Comparison of ENCODE assay signal across 8 cellular contexts in the genomic region with DNA sequence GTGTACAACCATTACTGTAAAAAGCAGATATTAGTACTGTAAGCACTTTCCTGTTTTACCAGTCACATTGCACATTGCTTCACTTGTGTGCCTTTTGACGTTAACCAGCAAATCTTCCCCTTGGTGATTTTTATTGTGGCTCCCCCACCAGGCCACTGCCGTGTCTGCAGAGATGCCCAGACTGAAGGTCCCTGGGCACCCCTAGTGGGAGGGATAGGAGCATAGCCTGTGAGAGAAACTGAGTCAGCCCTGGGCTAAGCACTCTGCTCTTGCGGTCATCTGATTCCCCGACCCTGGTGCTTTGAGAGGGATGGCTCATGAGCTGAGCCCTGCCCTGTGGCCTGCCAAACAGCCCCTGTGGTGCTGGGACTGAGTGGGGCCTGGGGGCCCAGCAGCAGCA.
DNase-seq lines count a peak whose midpoint lies in the region; ATAC-seq and TF ChIP-seq lines count a peak whose summit lies in the region.

No MANE protein-coding gene starts in this region.

- peak; percentile 87 for TF ChIP-seq CTCF in CD4-positive, alpha-beta T cell (IDR thresholded peaks at IDR 0.05)
- TF ChIP-seq CTCF in fibroblast of the aortic adventitia (IDR thresholded peaks at IDR 0.05; ENCODE audit: insufficient read depth, low read length) (peak; percentile 15), omental fat pad (IDR thresholded peaks at IDR 0.05) (no peak)

- intact Hi-C loops in CD4-positive, alpha-beta T cell (cut with DNase I, micrococcal nuclease), result loop anchor here (1.0 to 5.0 kb wide), 4 partner anchors 36 to 105 kb away; a partner anchor contains a TSS

- ATAC-seq in CD4-positive, alpha-beta T cell (ENCODE audit: poor library complexity), result peak; percentile 94
- peak; percentile 73 for ATAC-seq in activated CD8-positive, alpha-beta memory T cell treated with anti-CD3 and anti-CD28 coated beads, Interleukin-2, amount 10 ng/mL, durations not matched to agents 7 days and 5 days
- ATAC-seq in omental fat pad (ENCODE audit: low FRiP score), result no peak
- ATAC-seq in GM19328 (IDR thresholded peaks at IDR 0.05; ENCODE audit: unreplicated experiment), result no peak
- no peak for ATAC-seq in GM21367 (IDR thresholded peaks at IDR 0.05; ENCODE audit: unreplicated experiment)

- peaks cover 63% of the 10 kb centered on the region for H3K4me1 Mint-ChIP-seq in CD4-positive, alpha-beta T cell (ENCODE audit: low read depth)
- peaks cover 52% of the 10 kb centered on the region for H3K4me1 Mint-ChIP-seq in activated CD8-positive, alpha-beta memory T cell treated with anti-CD3 and anti-CD28 coated beads, Interleukin-2, amount 10 ng/mL, durations not matched to agents 7 days and 5 days

- peak overlapping the region; percentile 61 for H3K27ac Mint-ChIP-seq in CD4-positive, alpha-beta T cell
- H3K27ac Mint-ChIP-seq in activated CD8-positive, alpha-beta memory T cell treated with anti-CD3 and anti-CD28 coated beads, Interleukin-2, amount 10 ng/mL, durations not matched to agents 7 days and 5 days, result no peak overlapping the region

- H3K4me3 ChIP-seq in fibroblast of the aortic adventitia (ENCODE audit: low read depth, low read length), result no peak overlapping the region

- H3K27me3 Mint-ChIP-seq in CD4-positive, alpha-beta T cell, result no peaks in the 10 kb centered on the region
- H3K27me3 Mint-ChIP-seq in activated CD8-positive, alpha-beta memory T cell treated with anti-CD3 and anti-CD28 coated beads, Interleukin-2, amount 10 ng/mL, durations not matched to agents 7 days and 5 days, result no peaks in the 10 kb centered on the region

- POLR2A ChIA-PET in CD4-positive, alpha-beta T cell (lab: Charles Lee), result no interaction called here

- H3K4me3 Mint-ChIP-seq in CD4-positive, alpha-beta T cell, result no peak overlapping the region
- no peak overlapping the region for H3K4me3 Mint-ChIP-seq in activated CD8-positive, alpha-beta memory T cell treated with anti-CD3 and anti-CD28 coated beads, Interleukin-2, amount 10 ng/mL, durations not matched to agents 7 days and 5 days

- H3K9me3 Mint-ChIP-seq in CD4-positive, alpha-beta T cell, result no peaks in the 10 kb centered on the region
- no peaks in the 10 kb centered on the region for H3K9me3 Mint-ChIP-seq in activated CD8-positive, alpha-beta memory T cell treated with anti-CD3 and anti-CD28 coated beads, Interleukin-2, amount 10 ng/mL, durations not matched to agents 7 days and 5 days (ENCODE audit: low read depth)

- DNase-seq in CD4-positive, alpha-beta T cell, result peak; percentile 36 to 64 (median 53)
- peak; percentile 13 for DNase-seq in LHCN-M2 (ENCODE audit: low read depth)
- peak; percentile 64 for DNase-seq in activated CD8-positive, alpha-beta memory T cell treated with anti-CD3 and anti-CD28 coated beads, Interleukin-2, amount 10 ng/mL, durations not matched to agents 7 days and 5 days
- no peak for DNase-seq in fibroblast of the aortic adventitia (ENCODE audit: low read depth)
- peak; percentile 16 to 21 for DNase-seq in stimulated activated CD4-positive, alpha-beta T cell treated with anti-CD3 and anti-CD28 coated beads, Interleukin-15, amount 100 ng/mL, for 48 hours (ENCODE audit: low read depth in 2 of 2)
- DNase-seq in omental fat pad (ENCODE audit: low spot score), result no peak

- H3K36me3 Mint-ChIP-seq in CD4-positive, alpha-beta T cell (ENCODE audit: low read depth), result peaks cover 45% of the 10 kb centered on the region
- H3K36me3 Mint-ChIP-seq in activated CD8-positive, alpha-beta memory T cell treated with anti-CD3 and anti-CD28 coated beads, Interleukin-2, amount 10 ng/mL, durations not matched to agents 7 days and 5 days, result peaks cover 28% of the 10 kb centered on the region

- CTCF ChIA-PET in CD4-positive, alpha-beta T cell (lab: Charles Lee), result interaction anchor here (0.9 to 1.6 kb wide), 5 partner anchors 30 to 106 kb away, joined by 3 to 6 read pairs (median 3); no protein-coding TSS in a partner anchor
- CTCF ChIA-PET in activated CD8-positive, alpha-beta memory T cell treated with anti-CD3 and anti-CD28 coated beads, Interleukin-2, amount 10 ng/mL, durations not matched to agents 7 days and 5 days (lab: Charles Lee), result interaction anchor here (1.0 to 3.6 kb wide), 5 partner anchors 9 to 105 kb away, joined by 3 to 24 read pairs (median 6); no protein-coding TSS in a partner anchor

- H3K27me3 ChIP-seq in CD4-positive, alpha-beta T cell (ENCODE audit: control insufficient read depth, insufficient read depth, low read length), result no peaks in the 10 kb centered on the region

- H3K27ac ChIP-seq in CD4-positive, alpha-beta T cell (ENCODE audit: low read depth, low read length), result no peak overlapping the region

- no peaks in the 10 kb centered on the region for H3K9me3 ChIP-seq in CD4-positive, alpha-beta T cell (ENCODE audit: control insufficient read depth, low read length)

Comparison
In these comparisons a context has a peak if more than half of its experiments do, and no peak if none do; other contexts are left out.
1. ATAC-seq: peak in CD4-positive, alpha-beta T cell (single experiment) and activated CD8-positive, alpha-beta memory T cell treated with anti-CD3 and anti-CD28 coated beads, Interleukin-2, amount 10 ng/mL, durations not matched to agents 7 days and 5 days (single experiment); none in omental fat pad (single experiment), GM19328 (single experiment) and GM21367 (single experiment).
2. DNase-seq: peak in CD4-positive, alpha-beta T cell (10 of 10), LHCN-M2 (single experiment), activated CD8-positive, alpha-beta memory T cell treated with anti-CD3 and anti-CD28 coated beads, Interleukin-2, amount 10 ng/mL, durations not matched to agents 7 days and 5 days (single experiment) and stimulated activated CD4-positive, alpha-beta T cell treated with anti-CD3 and anti-CD28 coated beads, Interleukin-15, amount 100 ng/mL, for 48 hours (2 of 2); none in fibroblast of the aortic adventitia (single experiment) and omental fat pad (single experiment).
3. CTCF ChIP-seq: peak in CD4-positive, alpha-beta T cell (single experiment) and fibroblast of the aortic adventitia (single experiment); none in omental fat pad (0 of 3).